ENCODE assay signal across 8 cellular contexts in genomic region chr3:3179407-3180094, GRCh38. TPM values are rescaled to one million over a fixed set of nuclear protein-coding genes. Genes with fewer than 3 reads are reported as not detected.
DNase-seq lines count a peak whose midpoint lies in the region; ATAC-seq, FAIRE-seq and TF ChIP-seq lines count a peak whose summit lies in the region.

TSS of gene CRBN (minus strand) at chr3:3179691. CDS start at chr3:3179687, 4 bp downstream.

- H3K36me3 ChIP-seq in OCI-LY1 (ENCODE audit: insufficient read depth, low read length) (no peaks in the 10 kb centered on the region), endothelial cell of umbilical vein (ENCODE audit: control insufficient read depth in 2 of 2, extremely low read depth in 1 of 2, insufficient read depth in 2 of 2, low read length in 2 of 2) (no peaks in the 10 kb centered on the region)

- peak; percentile 75 for TF ChIP-seq POLR2A in endothelial cell of umbilical vein (IDR thresholded peaks at IDR 0.05; ENCODE audit: low read depth, low read length)

- peak; percentile 85 for FAIRE-seq in endothelial cell of umbilical vein (lab: Jason Lieb, UNC)

- peak; percentile 100 for ATAC-seq in GM19467 (IDR thresholded peaks at IDR 0.05; ENCODE audit: unreplicated experiment)

- H3K9me1 ChIP-seq in endothelial cell of umbilical vein (replicated peaks; ENCODE audit: control insufficient read depth, extremely low read depth, insufficient read depth, low read length) = no peaks in the 10 kb centered on the region

- in situ Hi-C loops in Caki2 (cut with HindIII; ENCODE audit: low pct_unique_long_range_greater_than_20kb, low sequenced_read_pairs) = no loop called here

- intact Hi-C loops in endothelial cell of umbilical vein (cut with micrococcal nuclease) = loop anchor here (1.0 to 10.0 kb wide), 2 partner anchors 53 to 1315 kb away; partner anchors contain the start of genes ITPR1 and TRNT1

- H3K9ac ChIP-seq in OCI-LY1 (ENCODE audit: low read length) (peak within 1 kb of the TSS; percentile 83), endothelial cell of umbilical vein (replicated peaks; ENCODE audit: extremely low read depth, insufficient read depth, low read length) (peak within 1 kb of the TSS; percentile 93)

- dilution Hi-C loops in endothelial cell of umbilical vein (cut with MboI; ENCODE audit: extremely low pct_ligation_motif_present, low sequenced_read_pairs) = no loop called here

- peak; percentile 91 for TF ChIP-seq CTCF in OCI-LY1 (IDR thresholded peaks at IDR 0.05; ENCODE audit: low read length)
- peak; percentile 96 to 98 for TF ChIP-seq CTCF in endothelial cell of umbilical vein (IDR thresholded peaks at IDR 0.05; ENCODE audit: extremely low read depth in 1 of 2, insufficient read depth in 1 of 2, low read depth in 1 of 2, low read length in 2 of 2)

- no peaks in the 10 kb centered on the region for H3K27me3 ChIP-seq in OCI-LY1 (ENCODE audit: insufficient read depth, low read length)
- no peaks in the 10 kb centered on the region for H3K27me3 ChIP-seq in endothelial cell of umbilical vein (ENCODE audit: control insufficient read depth in 2 of 2, insufficient read depth in 2 of 2, low read length in 2 of 2)

- H3K9me2 ChIP-seq in OCI-LY1 (ENCODE audit: low read depth, low read length) = no peaks in the 10 kb centered on the region

- H3F3A ChIP-seq in OCI-LY1 (ENCODE audit: insufficient read depth, low read length) = no peaks in the 10 kb centered on the region

- H3K79me2 ChIP-seq in OCI-LY1 (ENCODE audit: insufficient read depth, low read length) = peaks cover 27% of the 10 kb centered on the region
- H3K79me2 ChIP-seq in endothelial cell of umbilical vein (ENCODE audit: control insufficient read depth, insufficient read depth, low read length) = peaks cover 30% of the 10 kb centered on the region

- peak within 1 kb of the TSS; percentile 26; the same call in 1 of the 2 replicates for H2AFZ ChIP-seq in OCI-LY1 (ENCODE audit: low read length)
- peak within 1 kb of the TSS; percentile 83 for H2AFZ ChIP-seq in endothelial cell of umbilical vein (ENCODE audit: low read depth, low read length)

- H3K27ac ChIP-seq in OCI-LY1 (ENCODE audit: low read depth, low read length, poor library complexity, severe bottlenecking) (no peak within 1 kb of the TSS), endothelial cell of umbilical vein (ENCODE audit: insufficient read depth, low read depth, low read length) (peak within 1 kb of the TSS; percentile 68)

- DNase-seq in Caki2 (ENCODE audit: low read depth) (peak; percentile 75), HPDE6-E6E7 (ENCODE audit: extremely low spot score) (peak; percentile 49), endothelial cell of umbilical vein (ENCODE audit: low read depth, low spot score) (peak; percentile 91), middle frontal gyrus (ENCODE audit: extremely low spot score, low spot score) (peak; percentile 77)
- peak; percentile 94 for DNase-seq in activated CD8-positive, alpha-beta memory T cell treated with anti-CD3 and anti-CD28 coated beads, Interleukin-2, amount 50 U/mL, for 48 hours
- peak; percentile 77 to 78 for DNase-seq in stimulated activated CD8-positive, alpha-beta memory T cell treated with anti-CD3 and anti-CD28 coated beads, Interleukin-2, amount 100 ng/mL, for 48 hours (ENCODE audit: low read depth in 2 of 2)

- BruUV-seq in endothelial cell of umbilical vein (replicated peaks; lab: Mats Ljungman, UMichigan) = no TSS peak

- peaks cover 23% of the 10 kb centered on the region for H3K4me1 ChIP-seq in OCI-LY1 (ENCODE audit: insufficient read depth, low read length, severe bottlenecking)
- H3K4me1 ChIP-seq in endothelial cell of umbilical vein (ENCODE audit: control insufficient read depth, extremely low read depth, insufficient read depth, low read length) = peaks cover 15% of the 10 kb centered on the region

- H3K4me2 ChIP-seq in OCI-LY1 (ENCODE audit: low read length) (peak within 1 kb of the TSS; percentile 86), endothelial cell of umbilical vein (ENCODE audit: insufficient read depth, low read length) (peak within 1 kb of the TSS; percentile 95)

- POLR2A ChIA-PET in endothelial cell of umbilical vein (lab: Charles Lee) = no interaction called here

- CTCF ChIA-PET in endothelial cell of umbilical vein (lab: Charles Lee) = interaction anchor here (0.6 to 1.0 kb wide), 2 partner anchors 26 to 798 kb away, joined by 3 to 5 read pairs; no protein-coding TSS in a partner anchor

- no peaks in the 10 kb centered on the region for H3K9me3 ChIP-seq in OCI-LY1 (ENCODE audit: low read length)
- no peaks in the 10 kb centered on the region for H3K9me3 ChIP-seq in endothelial cell of umbilical vein (replicated peaks; ENCODE audit: control insufficient read depth, insufficient read depth, low read length)

- no peaks in the 10 kb centered on the region for H4K20me1 ChIP-seq in OCI-LY1 (ENCODE audit: insufficient read depth, low read length)
- H4K20me1 ChIP-seq in endothelial cell of umbilical vein (replicated peaks; ENCODE audit: control insufficient read depth, extremely low read depth, insufficient read depth, low read length) = no peaks in the 10 kb centered on the region

- H3K4me3 ChIP-seq in OCI-LY1 (ENCODE audit: low read depth, low read length, poor library complexity, severe bottlenecking) (peak within 1 kb of the TSS; percentile 91), endothelial cell of umbilical vein (replicated peaks in 1 of 3; ENCODE audit: insufficient read depth in 1 of 3, low read depth in 1 of 3, low read length in 3 of 3) (peak within 1 kb of the TSS; percentile 78 to 99 (median 90))

TF ChIP-seq in endothelial cell of umbilical vein, 7 proteins besides CTCF, POLR2A, EP300 and RAD21:
- TF ChIP-seq JUN (IDR thresholded peaks at IDR 0.05; ENCODE audit: borderline replicate concordance, insufficient read depth, insufficient read length, low read depth) (no peak), POLR2AphosphoS5 (IDR thresholded peaks at IDR 0.05; ENCODE audit: insufficient read depth, low read depth, low read length) (peak; percentile 78)

RNA-seq across cellular contexts. Expression of gene CRBN, which starts in this region (rescaled TPM):
- total RNA-seq in Caki2 (2014; rRNA removed; shearing (Covaris generic); ENCODE audit: low replicate concordance) = 25.3 and 36.1 TPM in 2 replicates
- total RNA-seq in endothelial cell of umbilical vein = 34.8 and 36.1 TPM in 2 replicates
- polyA plus RNA-seq in endothelial cell of umbilical vein = 14.5 and 25.2 TPM in 2 replicates
- polyA plus RNA-seq in endothelial cell of umbilical vein (2011; cell fraction: cytosol; rRNA removed) = 24.4 and 41.3 TPM in 2 replicates
- polyA plus RNA-seq in endothelial cell of umbilical vein (2011; cell fraction: nucleus; rRNA removed) = 55.2 and 77.9 TPM in 2 replicates
- polyA plus RNA-seq in endothelial cell of umbilical vein (2012) = 27.5 and 31.5 TPM in 2 replicates
- 40.2 and 42.7 TPM in 2 replicates for polyA minus RNA-seq in endothelial cell of umbilical vein
- 26.0 TPM for polyA minus RNA-seq in endothelial cell of umbilical vein (2011; cell fraction: cytosol; rRNA and poly(A)+ RNA removed)
- polyA minus RNA-seq in endothelial cell of umbilical vein (2011; cell fraction: nucleus; rRNA and poly(A)+ RNA removed) = 70.0 and 79.1 TPM in 2 replicates
